ENCODE assay signal across 2 cellular contexts in the genomic region with DNA sequence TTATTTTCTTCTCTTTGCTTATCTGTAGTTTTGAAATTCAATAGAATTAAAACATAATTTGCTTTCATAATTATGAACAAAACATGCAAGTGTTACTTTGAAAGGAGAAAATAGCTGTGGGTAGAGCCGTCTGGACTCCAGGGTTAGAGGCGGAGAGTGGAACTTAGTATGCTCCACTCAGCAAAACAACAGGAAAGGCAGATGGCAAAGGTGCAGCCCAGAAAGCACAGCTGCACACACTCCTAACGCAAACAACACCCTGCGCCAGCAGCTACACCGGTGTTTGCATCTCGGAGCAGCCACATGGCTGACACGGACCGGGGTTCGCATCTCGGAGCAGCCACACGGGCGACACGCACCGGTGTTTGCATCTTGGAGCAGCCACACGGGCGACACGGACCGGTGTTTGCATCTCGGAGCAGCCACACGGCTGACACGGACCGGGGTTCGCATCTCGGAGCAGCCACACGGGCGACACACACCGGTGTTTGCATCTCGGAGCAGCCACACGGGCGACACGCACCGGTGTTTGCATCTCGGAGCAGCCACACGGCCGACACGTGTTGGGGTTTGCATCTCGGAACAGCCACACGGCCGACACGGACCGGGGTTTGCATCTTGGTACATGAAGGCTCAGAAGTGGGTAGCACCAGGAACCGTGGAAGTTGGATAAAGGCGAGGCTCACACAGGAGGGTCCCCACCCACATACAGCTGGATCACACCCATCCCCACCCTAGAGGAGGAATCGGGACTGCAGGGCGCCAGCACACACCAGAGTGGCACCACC.
TF ChIP-seq lines count a peak whose summit lies in the region.

No MANE protein-coding gene starts in this region.

TF ChIP-seq in HEK293, 187 proteins besides CTCF, POLR2A, EP300 and RAD21:
- TF ChIP-seq ZNF654 (tag by site-specific recombination; IDR thresholded peaks at IDR 0.05; ENCODE audit: low read depth) (no peak), ZNF416 (tag by site-specific recombination; IDR thresholded peaks at IDR 0.05) (no peak), ZBTB48 (tag by site-specific recombination; IDR thresholded peaks at IDR 0.05) (no peak), AEBP2 (tag by site-specific recombination; IDR thresholded peaks at IDR 0.05; ENCODE audit: borderline replicate concordance) (no peak), KLF1 (tag by site-specific recombination; IDR thresholded peaks at IDR 0.05) (peak; percentile 94)
TF ChIP-seq in HEK293: peak in this region for 1.

TF ChIP-seq in endothelial cell of umbilical vein, 7 proteins besides CTCF, POLR2A, EP300 and RAD21:
- no peak for TF ChIP-seq POLR2AphosphoS5 (IDR thresholded peaks at IDR 0.05; ENCODE audit: insufficient read depth, low read depth, low read length)
- TF ChIP-seq FOS (IDR thresholded peaks at IDR 0.05; ENCODE audit: borderline replicate concordance, insufficient read depth, low read length), result no peak
- TF ChIP-seq MAX (IDR thresholded peaks at IDR 0.05; ENCODE audit: insufficient read depth, insufficient read length), result no peak
- no peak for TF ChIP-seq EZH2 (IDR thresholded peaks at IDR 0.05; ENCODE audit: borderline replicate concordance, low read depth, low read length, severe bottlenecking)
- TF ChIP-seq GATA2 (IDR thresholded peaks at IDR 0.05; ENCODE audit: insufficient read depth, insufficient read length, low read depth, low read length), result no peak
- TF ChIP-seq MYC (IDR thresholded peaks at IDR 0.05; ENCODE audit: low read depth, low read length), result no peak
- TF ChIP-seq JUN (IDR thresholded peaks at IDR 0.05; ENCODE audit: borderline replicate concordance, insufficient read depth, insufficient read length, low read depth), result no peak
